Comparison of ENCODE assay signal across 16 cellular contexts in genomic region chr1:50548243-50548642, GRCh38.
DNase-seq lines count a peak whose midpoint lies in the region; ATAC-seq, FAIRE-seq and TF ChIP-seq lines count a peak whose summit lies in the region.
"Had no signal": no experiment of that assay in that cellular context is flagged by ENCODE, and none has a peak within 500 bp of the region (broad histone marks: within the 10 kb centered on the region; RNA-seq: fewer than 3 reads in every experiment).

No MANE protein-coding gene starts in this region.

- peak; percentile 66 for FAIRE-seq in GM12891 (lab: Jason Lieb, UNC)
- FAIRE-seq: G401.6, GM12892 had no signal

- no peak for TF ChIP-seq POLR2A in GM12891 (IDR thresholded peaks at IDR 0.05; ENCODE audit: low read depth, low read length)

- ATAC-seq in HG02870 (IDR thresholded peaks at IDR 0.05; ENCODE audit: unreplicated experiment) = peak; percentile 51
- ATAC-seq: CD8-positive, alpha-beta T cell; GM23338; HCT116 had no signal

- DNase-seq in GM12891 (ENCODE audit: insufficient read length, low spot score) (no peak), kidney glomerular epithelial cell (lab: John Stamatoyannopoulos, UW) (peak; percentile 1), NCI-H2227 treated with DMSO at 0.1 percent for 48 hours (lab: John Stamatoyannopoulos, UW) (no peak), posterior cingulate gyrus (no peak), NCI-H2081 (lab: John Stamatoyannopoulos, UW) (no peak)
- DNase-seq: Caco-2; CD4-positive, CD25-positive, alpha-beta regulatory T cell; CD8-positive, alpha-beta T cell; DMS153; DND-41; H9 had no signal

- intact Hi-C loops in posterior cingulate gyrus (cut with DNase I) = no loop called here

TF ChIP-seq in GM12891, 5 proteins besides CTCF, POLR2A, EP300 and RAD21:
- TF ChIP-seq POU2F2 (IDR thresholded peaks at IDR 0.05; ENCODE audit: low read depth, low read length) (no peak), SPI1 (IDR thresholded peaks at IDR 0.05; ENCODE audit: low read depth, low read length) (no peak), POLR2AphosphoS5 (IDR thresholded peaks at IDR 0.05; ENCODE audit: low read depth, low read length) (no peak), TAF1 (IDR thresholded peaks at IDR 0.05; ENCODE audit: low read depth, low read length) (no peak), PAX5 (IDR thresholded peaks at IDR 0.05; ENCODE audit: insufficient read depth, low read length, severe bottlenecking) (no peak)
